ENCODE assay signal across 1 cellular context in the genomic region with DNA sequence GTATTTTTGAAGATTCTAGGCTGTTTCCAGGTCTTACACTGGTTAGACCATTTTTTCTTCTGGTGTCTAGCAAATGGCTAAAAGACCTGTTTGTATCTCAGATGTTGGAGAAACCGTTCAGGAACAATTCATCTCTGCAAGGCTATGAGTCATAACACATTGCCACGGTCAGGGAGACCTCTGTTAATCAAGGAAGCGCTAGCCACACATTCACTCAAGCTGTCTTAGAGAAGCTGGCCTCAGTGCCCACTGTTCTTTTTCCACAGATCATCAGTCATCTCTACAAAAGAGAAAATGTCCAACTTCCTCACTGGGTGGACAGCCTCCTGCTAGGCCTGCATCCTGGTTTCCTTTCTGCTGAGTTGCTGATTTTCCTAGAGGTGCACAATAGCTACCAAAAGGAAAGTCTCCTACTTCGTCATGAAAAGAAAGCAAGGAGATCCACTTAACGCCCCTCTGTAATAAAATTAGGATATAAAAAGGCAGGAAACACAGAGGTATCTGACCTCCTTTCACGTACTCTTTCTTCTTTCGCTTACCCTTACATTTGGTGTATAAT.
TF ChIP-seq lines count a peak whose summit lies in the region.

No MANE protein-coding gene starts in this region.

TF ChIP-seq in SK-N-SH treated with all-trans-retinoic acid at 6 μM for 48 hours, 23 proteins besides CTCF, POLR2A, EP300 and RAD21:
- no peak for TF ChIP-seq CREB5 (CRISPR knock-in tag; IDR thresholded peaks at IDR 0.05; ENCODE audit: low read depth)
